In genomic region chr2:237057893-237058300, GRCh38 we compare ENCODE assay signal across 14 cellular contexts. TPM values are rescaled to one million over a fixed set of nuclear protein-coding genes. Genes with fewer than 3 reads are reported as not detected.
A peak's percentile ranks its signal among the peaks of the same experiment; 100 is the strongest.
DNase-seq lines count a peak whose midpoint lies in the region; ATAC-seq and TF ChIP-seq lines count a peak whose summit lies in the region.
"Had no signal": no experiment of that assay in that cellular context is flagged by ENCODE, and none has a peak within 500 bp of the region (broad histone marks: within the 10 kb centered on the region; RNA-seq: fewer than 3 reads in every experiment).

No MANE protein-coding gene starts in this region.

- H3K4me3 ChIP-seq in SU-DHL-6 (ENCODE audit: insufficient read depth, low read length, poor library complexity, severe bottlenecking) (peak overlapping the region; percentile 16), lower lobe of right lung (no peak overlapping the region)

- H3K4me1 Mint-ChIP-seq in activated CD4-positive, alpha-beta memory T cell treated with anti-CD3 and anti-CD28 coated beads for 36 hours (ENCODE audit: low read depth) = peaks cover 21% of the 10 kb centered on the region

- no peaks in the 10 kb centered on the region for H3K79me2 ChIP-seq in SU-DHL-6 (ENCODE audit: insufficient read depth, low read length)

- H3K27ac ChIP-seq in SU-DHL-6 (ENCODE audit: low read depth, low read length) (peak overlapping the region; percentile 85), lower lobe of right lung (no peak overlapping the region)
- H3K27ac ChIP-seq: WERI-Rb-1 had no signal

- H3K9ac ChIP-seq in SU-DHL-6 (ENCODE audit: low read length) = peak overlapping the region; percentile 36

- POLR2A ChIA-PET in activated CD4-positive, alpha-beta memory T cell treated with anti-CD3 and anti-CD28 coated beads for 36 hours (lab: Charles Lee) = no interaction called here

- H3K4me3 Mint-ChIP-seq in activated CD4-positive, alpha-beta memory T cell treated with anti-CD3 and anti-CD28 coated beads for 36 hours = no peak overlapping the region

- TF ChIP-seq CTCF in SU-DHL-6 (IDR thresholded peaks at IDR 0.05; ENCODE audit: insufficient read depth, low read length, poor library complexity, severe bottlenecking) (no peak), lower lobe of right lung (IDR thresholded peaks at IDR 0.05) (no peak)

- no peak for DNase-seq in AG20443 (ENCODE audit: low spot score)
- no peak for DNase-seq in NCI-H446 treated with DMSO at 0.1 percent for 48 hours (lab: John Stamatoyannopoulos, UW)
- no peak for DNase-seq in lower lobe of right lung
- DNase-seq in activated CD4-positive, alpha-beta memory T cell treated with anti-CD3 and anti-CD28 coated beads for 36 hours = no peak
- DNase-seq: activated naive CD4-positive, alpha-beta T cell treated with Interleukin-2 at 50 U/mL for 16 hours; hypothalamus; NCI-H1048; spleen; WERI-Rb-1 had no signal

- H4K20me1 ChIP-seq in SU-DHL-6 (ENCODE audit: low read depth, low read length) = no peaks in the 10 kb centered on the region

- ATAC-seq in GM18520 (IDR thresholded peaks at IDR 0.05; ENCODE audit: unreplicated experiment) (peak; percentile 75), GM21515 (IDR thresholded peaks at IDR 0.05; ENCODE audit: unreplicated experiment) (peak; percentile 79), HG03095 (IDR thresholded peaks at IDR 0.05; ENCODE audit: unreplicated experiment) (peak; percentile 84), lower lobe of right lung (no peak)
- ATAC-seq: HCT116 had no signal

- CTCF ChIA-PET in activated CD4-positive, alpha-beta memory T cell treated with anti-CD3 and anti-CD28 coated beads for 36 hours (lab: Charles Lee) = interaction anchor here (1.9 kb wide), 1 partner anchor 31 kb away, joined by 7 read pairs; no protein-coding TSS in a partner anchor

- H2AFZ ChIP-seq in SU-DHL-6 (ENCODE audit: low read depth, low read length, severe bottlenecking) = peak overlapping the region; percentile 18

- H3K36me3 ChIP-seq in SU-DHL-6 (ENCODE audit: low read length) (no peaks in the 10 kb centered on the region), lower lobe of right lung (no peaks in the 10 kb centered on the region)
- H3K36me3 ChIP-seq: spleen, WERI-Rb-1 had no signal

- H3K27ac Mint-ChIP-seq in activated CD4-positive, alpha-beta memory T cell treated with anti-CD3 and anti-CD28 coated beads for 36 hours = no peak overlapping the region

- intact Hi-C loops in lower lobe of right lung (cut with DNase I) = no loop called here
- intact Hi-C loops in activated CD4-positive, alpha-beta memory T cell treated with anti-CD3 and anti-CD28 coated beads for 36 hours (cut with micrococcal nuclease) = no loop called here

- no peaks in the 10 kb centered on the region for H3K27me3 Mint-ChIP-seq in activated CD4-positive, alpha-beta memory T cell treated with anti-CD3 and anti-CD28 coated beads for 36 hours

- H3K27me3 ChIP-seq in SU-DHL-6 (ENCODE audit: low read length) (no peaks in the 10 kb centered on the region), lower lobe of right lung (ENCODE audit: low read depth) (no peaks in the 10 kb centered on the region)

- H3K4me2 ChIP-seq in SU-DHL-6 (ENCODE audit: low read depth, low read length, poor library complexity, severe bottlenecking) = peak overlapping the region; percentile 61

- no peaks in the 10 kb centered on the region for H3F3A ChIP-seq in SU-DHL-6 (ENCODE audit: insufficient read depth)

- H3K9me3 ChIP-seq in SU-DHL-6 (ENCODE audit: insufficient read depth, low read length) (no peaks in the 10 kb centered on the region), lower lobe of right lung (no peaks in the 10 kb centered on the region)
- H3K9me3 ChIP-seq: spleen had no signal

- H3K36me3 Mint-ChIP-seq in activated CD4-positive, alpha-beta memory T cell treated with anti-CD3 and anti-CD28 coated beads for 36 hours = no peaks in the 10 kb centered on the region

- H3K9me3 Mint-ChIP-seq in activated CD4-positive, alpha-beta memory T cell treated with anti-CD3 and anti-CD28 coated beads for 36 hours = no peaks in the 10 kb centered on the region

- no peaks in the 10 kb centered on the region for H3K9me2 ChIP-seq in SU-DHL-6 (replicated peaks; ENCODE audit: insufficient read depth, low read length)

- peaks cover 6% of the 10 kb centered on the region for H3K4me1 ChIP-seq in lower lobe of right lung

RNA-seq across cellular contexts. Expression of gene COPS8, which starts 27.8 kb away (rescaled TPM):
- 31.8 TPM for total RNA-seq in lower lobe of right lung
- total RNA-seq in activated CD4-positive, alpha-beta memory T cell treated with anti-CD3 and anti-CD28 coated beads for 36 hours = 10 to 100 TPM; 61.1 to 66.8 TPM

Comparison
In these comparisons a context has a peak if more than half of its experiments do, and no peak if none do; other contexts are left out.
1. ATAC-seq: peak in GM18520 (single experiment), GM21515 (single experiment) and HG03095 (single experiment); none in lower lobe of right lung (0 of 2).